ENCODE assay signal across 34 cellular contexts in the genomic region with DNA sequence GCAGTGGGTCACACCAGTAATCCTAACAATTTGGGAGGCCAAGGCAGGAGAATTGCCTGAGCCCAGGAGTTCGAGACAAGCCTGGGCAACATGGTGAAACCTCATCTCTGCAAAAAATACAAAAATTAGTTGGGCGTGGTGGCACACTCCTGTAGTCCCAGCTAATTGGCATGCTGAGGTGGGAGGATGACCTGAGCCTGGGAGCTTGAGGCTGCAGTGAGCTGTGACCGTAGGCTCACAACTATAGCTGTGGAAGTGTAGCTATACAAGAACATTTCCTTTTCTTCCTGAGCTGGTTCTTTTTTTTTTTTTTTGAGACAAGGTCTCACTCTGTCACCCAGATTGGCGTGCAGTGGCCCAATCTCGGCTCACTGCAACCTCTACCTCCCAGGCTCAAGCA.
"Had no signal": no experiment of that assay in that cellular context is flagged by ENCODE, and none has a peak within 500 bp of the region (broad histone marks: within the 10 kb centered on the region; RNA-seq: fewer than 3 reads in every experiment).

No MANE protein-coding gene starts in this region.

- DNase-seq: Karpas-422, Kasumi-1, KG1, MG63, MM.1S, MV-4-11, NCI-H1048, NCI-H1092, NCI-H1092 treated with DMSO at 0.1 percent for 48 hours, NCI-H1105, NCI-H1105 treated with DMSO at 0.1 percent for 48 hours, NCI-H1417 treated with DMSO at 0.1 percent for 48 hours, NCI-H1436, NCI-H1436 treated with DMSO at 0.1 percent for 48 hours, NCI-H146, NCI-H1694, NCI-H1694 treated with DMSO at 0.1 percent for 48 hours, NCI-H187, NCI-H187 treated with DMSO at 0.1 percent for 48 hours, NCI-H1930, NCI-H2029, NCI-H2029 treated with DMSO at 0.1 percent for 48 hours, NCI-H2081, NCI-H2081 treated with DMSO at 0.1 percent for 48 hours, NCI-H2171, NCI-H2171 treated with DMSO at 0.1 percent for 48 hours, NCI-H2227 treated with DMSO at 0.1 percent for 48 hours, NCI-H226, NCI-H345, NCI-H446, NCI-H446 treated with DMSO at 0.1 percent for 48 hours, NCI-H510A, NCI-H510A treated with DMSO at 0.1 percent for 48 hours had no signal

- H3K4me3 ChIP-seq: MG63 had no signal

- H3K36me3 ChIP-seq: MG63 had no signal

- H3K9me3 ChIP-seq: MG63 had no signal

- H3K27ac ChIP-seq: KMS-11 had no signal
